ENCODE assay signal across 8 cellular contexts in genomic region chr21:41816583-41817165, GRCh38. TPM values are rescaled to one million over a fixed set of nuclear protein-coding genes. Genes with fewer than 3 reads are reported as not detected.
DNase-seq lines count a peak whose midpoint lies in the region; ATAC-seq, FAIRE-seq and TF ChIP-seq lines count a peak whose summit lies in the region.

No MANE protein-coding gene starts in this region.

- no peaks in the 10 kb centered on the region for H3K4me1 Mint-ChIP-seq in activated T-helper 17 cell treated with anti-CD3 and anti-CD28 coated beads, Interleukin-2, amount 50 U/mL, for 72 hours

- no peaks in the 10 kb centered on the region for H3K9me3 ChIP-seq in thoracic aorta

- no peaks in the 10 kb centered on the region for H3K27me3 ChIP-seq in thoracic aorta (replicated peaks; ENCODE audit: insufficient read depth)

- no peaks in the 10 kb centered on the region for H3K27me3 Mint-ChIP-seq in activated T-helper 17 cell treated with anti-CD3 and anti-CD28 coated beads, Interleukin-2, amount 50 U/mL, for 72 hours

- ATAC-seq in HG03135 (IDR thresholded peaks at IDR 0.05; ENCODE audit: unreplicated experiment), result peak; percentile 61
- ATAC-seq in activated T-helper 17 cell treated with anti-CD3 and anti-CD28 coated beads, Interleukin-2, amount 50 U/mL, for 72 hours (replicated peaks), result peak; percentile 78
- peak; percentile 67 for ATAC-seq in omental fat pad (ENCODE audit: low FRiP score)
- ATAC-seq in thoracic aorta (ENCODE audit: insufficient number of reproducible peaks, low FRiP score, low read depth), result peak; percentile 44
- no peak for ATAC-seq in HG02623 (IDR thresholded peaks at IDR 0.05; ENCODE audit: unreplicated experiment)

- no peak overlapping the region for H3K4me3 Mint-ChIP-seq in activated T-helper 17 cell treated with anti-CD3 and anti-CD28 coated beads, Interleukin-2, amount 50 U/mL, for 72 hours

- no peak overlapping the region for H3K27ac Mint-ChIP-seq in activated T-helper 17 cell treated with anti-CD3 and anti-CD28 coated beads, Interleukin-2, amount 50 U/mL, for 72 hours

- H3K4me1 ChIP-seq in thoracic aorta (ENCODE audit: control insufficient read depth in 1 of 2, low read depth in 2 of 2), result peaks cover 4 to 11% of the 10 kb centered on the region in 2 donors

- no peaks in the 10 kb centered on the region for H3K9me3 Mint-ChIP-seq in activated T-helper 17 cell treated with anti-CD3 and anti-CD28 coated beads, Interleukin-2, amount 50 U/mL, for 72 hours

- DNase-seq in GM12864 (ENCODE audit: low read depth), result no peak
- DNase-seq in RCC 7860 (ENCODE audit: low spot score), result peak; percentile 12
- peak; percentile 36 to 81 for DNase-seq in foreskin fibroblast
- no peak for DNase-seq in omental fat pad (ENCODE audit: low spot score)
- DNase-seq in thoracic aorta (ENCODE audit: low spot score), result no peak

- peaks cover 63% of the 10 kb centered on the region for H3K36me3 Mint-ChIP-seq in activated T-helper 17 cell treated with anti-CD3 and anti-CD28 coated beads, Interleukin-2, amount 50 U/mL, for 72 hours (ENCODE audit: low read depth)

- H3K4me3 ChIP-seq in GM12864 (ENCODE audit: low read depth, low read length) (no peak overlapping the region), foreskin fibroblast (ENCODE audit: low read depth in 1 of 2, low read length in 2 of 2) (no peak overlapping the region), thoracic aorta (no peak overlapping the region)

- FAIRE-seq in RCC 7860 (lab: Jason Lieb, UNC), result no peak

- TF ChIP-seq CTCF in GM12864 (IDR thresholded peaks at IDR 0.05; ENCODE audit: low read depth, low read length, missing control alignments), result peak; percentile 83
- TF ChIP-seq CTCF in foreskin fibroblast (IDR thresholded peaks at IDR 0.05; ENCODE audit: low read depth, low read length), result peak; percentile 86
- TF ChIP-seq CTCF in omental fat pad (IDR thresholded peaks at IDR 0.05), result peak in 1 of 3 donors; percentile 29
- peak; percentile 71 for TF ChIP-seq CTCF in thoracic aorta (IDR thresholded peaks at IDR 0.05)

- no peaks in the 10 kb centered on the region for H3K36me3 ChIP-seq in thoracic aorta

- peak overlapping the region in 1 of 2 donors; percentile 7 for H3K27ac ChIP-seq in thoracic aorta

RNA-seq across cellular contexts. Expression of gene RIPK4, which starts 49.8 kb away (rescaled TPM):
- 1 to 10 TPM in 1 of 2 donors, not detected in 1; 1.1 TPM for total RNA-seq in activated T-helper 17 cell treated with anti-CD3 and anti-CD28 coated beads, Interleukin-2, amount 50 U/mL, for 72 hours
- total RNA-seq in omental fat pad (10 to 100 TPM in 1 of 4 donors, 1 to 10 TPM in 2, not detected in 1; 2.5 to 17.7 (median 4.9) TPM), thoracic aorta (1 to 10 TPM; 6.3 to 9.2 TPM)

Comparison
In these comparisons a context has a peak if more than half of its experiments do, and no peak if none do; other contexts are left out.
1. DNase-seq: peak in RCC 7860 (single experiment) and foreskin fibroblast (2 of 2); none in GM12864 (single experiment), omental fat pad (single experiment) and thoracic aorta (single experiment).